10 cellular contexts compared by ENCODE assay signal in the genomic region with DNA sequence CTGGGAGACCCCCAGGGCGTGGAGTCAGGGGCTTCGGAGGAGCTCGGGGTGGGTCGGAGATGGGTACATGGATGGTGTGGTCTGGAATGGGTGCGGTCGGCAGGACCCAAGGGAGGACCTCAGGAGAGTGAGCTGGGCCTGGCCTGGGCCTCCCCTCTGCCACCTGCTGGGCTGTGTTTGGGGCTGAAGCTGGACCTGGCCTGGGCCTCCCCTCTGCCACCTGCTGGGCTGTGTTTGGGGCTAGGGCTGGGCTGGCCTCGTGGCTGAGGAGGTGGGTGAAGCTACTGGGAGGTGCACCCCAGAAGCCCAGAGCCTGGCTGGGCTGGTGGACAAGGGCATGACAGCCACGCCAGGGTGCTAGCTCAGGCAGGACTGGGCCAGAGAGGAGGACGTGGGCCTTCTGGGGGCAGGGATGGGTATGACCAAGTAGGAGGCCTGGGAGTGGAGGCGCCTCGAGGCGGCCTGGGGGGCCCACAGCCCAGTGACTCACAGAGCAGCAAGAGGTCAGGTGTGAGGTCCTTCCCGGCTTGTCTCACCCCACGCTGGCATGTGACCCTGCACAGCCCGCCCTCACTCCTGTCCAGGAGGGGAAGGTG. TPM values are rescaled to one million over a fixed set of nuclear protein-coding genes. Genes with fewer than 3 reads are reported as not detected.
DNase-seq lines count a peak whose midpoint lies in the region; ATAC-seq, FAIRE-seq and TF ChIP-seq lines count a peak whose summit lies in the region.
"Had no signal": no experiment of that assay in that cellular context is flagged by ENCODE, and none has a peak within 500 bp of the region (broad histone marks: within the 10 kb centered on the region; RNA-seq: fewer than 3 reads in every experiment).

No MANE protein-coding gene starts in this region.

- H3K4me1 ChIP-seq in GM23248 (ENCODE audit: insufficient read depth) (peaks cover 25% of the 10 kb centered on the region; the same call in 1 of the 2 replicates), kidney (ENCODE audit: control insufficient read depth in 1 of 2, insufficient read depth in 1 of 2, low read depth in 1 of 2, low read length in 2 of 2) (peaks cover 0 to 37% of the 10 kb centered on the region in 2 donors)

- H3K36me3 ChIP-seq in GM23248 (ENCODE audit: low read depth): no peaks in the 10 kb centered on the region
- H3K36me3 ChIP-seq in kidney (ENCODE audit: control insufficient read depth in 1 of 2, insufficient read depth in 2 of 2, low read length in 2 of 2): no peaks in the 10 kb centered on the region
- H3K36me3 ChIP-seq: ovary had no signal

- peak overlapping the region; percentile 89 for H3K27ac ChIP-seq in 22Rv1
- peak overlapping the region; percentile 31 for H3K27ac ChIP-seq in GM23248
- H3K27ac ChIP-seq in kidney (ENCODE audit: low read depth in 2 of 2, low read length in 2 of 2): peak overlapping the region in 1 of 2 donors; percentile 43
- H3K27ac ChIP-seq: KMS-11, ovary had no signal

- H3K9me3 ChIP-seq in GM23248 (ENCODE audit: low read depth): no peaks in the 10 kb centered on the region
- H3K9me3 ChIP-seq in kidney (ENCODE audit: control insufficient read depth in 1 of 2, low read length in 2 of 2): no peaks in the 10 kb centered on the region
- H3K9me3 ChIP-seq: ovary had no signal

- H2AFZ ChIP-seq in GM23248: no peak overlapping the region

- TF ChIP-seq CTCF in 22Rv1 (IDR thresholded peaks at IDR 0.05) (peak; percentile 62), WTC11 (IDR thresholded peaks at IDR 0.05) (no peak), kidney (IDR thresholded peaks at IDR 0.05; ENCODE audit: borderline replicate concordance, extremely low read depth, insufficient read depth) (peak; percentile 68)

- in situ Hi-C loops in GM23248 (cut with MboI): no loop called here

- no peaks in the 10 kb centered on the region for H3K36me3 Mint-ChIP-seq in WTC11

- H3K79me2 ChIP-seq in GM23248 (ENCODE audit: insufficient read depth): no peaks in the 10 kb centered on the region

- peaks cover 15% of the 10 kb centered on the region for H3K4me1 Mint-ChIP-seq in WTC11

- no peaks in the 10 kb centered on the region for H3K9me2 ChIP-seq in GM23248 (ENCODE audit: insufficient read depth)

- intact Hi-C loops in kidney (cut with DNase I): no loop called here

- H3K27me3 Mint-ChIP-seq in WTC11 (ENCODE audit: low read depth): peaks cover 73% of the 10 kb centered on the region

- H3K4me3 Mint-ChIP-seq in WTC11: no peak overlapping the region

- no peak overlapping the region for H3K27ac Mint-ChIP-seq in WTC11

- FAIRE-seq in kidney (lab: Jason Lieb, UNC): no peak

- CTCF ChIA-PET in WTC11 (lab: Charles Lee): interaction anchor here (0.6 to 4.0 kb wide), 8 partner anchors 11 to 81 kb away, joined by 3 to 40 read pairs (median 6); a partner anchor contains a TSS

- H3K9ac ChIP-seq in GM23248: no peak overlapping the region
- H3K9ac ChIP-seq in kidney (ENCODE audit: low read length in 2 of 2): no peak overlapping the region
- H3K9ac ChIP-seq: KMS-11 had no signal

- H3F3A ChIP-seq in GM23248 (ENCODE audit: insufficient read depth): no peaks in the 10 kb centered on the region

- WGBS in GM23248 (ENCODE audit: low coverage in 1 of 2, low lambda C conversion rate in 2 of 2, missing lambda C conversion rate in 2 of 2), 2 experiments: 54 to 63% methylated on average over 15 of the region's 15 CpGs

- DNase-seq in GM23248 (peak; percentile 80), WTC11 (ENCODE audit: low spot score) (no peak), kidney (no peak), cortex of kidney (lab: John Stamatoyannopoulos, UW) (no peak), COLO829 (ENCODE audit: low spot score) (no peak), NCI-H2171 (lab: John Stamatoyannopoulos, UW) (no peak), ecto neural progenitor cell (ENCODE audit: low spot score) (no peak)

- POLR2A ChIA-PET in WTC11 (lab: Charles Lee): no interaction called here

- H3K9me3 Mint-ChIP-seq in WTC11: no peaks in the 10 kb centered on the region

- no peaks in the 10 kb centered on the region for H4K20me1 ChIP-seq in GM23248 (ENCODE audit: insufficient read depth)

- no peaks in the 10 kb centered on the region for H3K27me3 ChIP-seq in GM23248 (replicated peaks; ENCODE audit: insufficient read depth)

- H3K4me3 ChIP-seq in GM23248: no peak overlapping the region
- no peak overlapping the region for H3K4me3 ChIP-seq in kidney (ENCODE audit: low read length in 2 of 2)
- H3K4me3 ChIP-seq: ovary had no signal

- no peak for ATAC-seq in WTC11

- no peak overlapping the region for H3K4me2 ChIP-seq in GM23248 (ENCODE audit: unreplicated experiment)
- H3K4me2 ChIP-seq: KMS-11 had no signal

TF ChIP-seq in WTC11, 78 proteins besides CTCF, POLR2A, EP300 and RAD21:
- TF ChIP-seq, protein P1, sequence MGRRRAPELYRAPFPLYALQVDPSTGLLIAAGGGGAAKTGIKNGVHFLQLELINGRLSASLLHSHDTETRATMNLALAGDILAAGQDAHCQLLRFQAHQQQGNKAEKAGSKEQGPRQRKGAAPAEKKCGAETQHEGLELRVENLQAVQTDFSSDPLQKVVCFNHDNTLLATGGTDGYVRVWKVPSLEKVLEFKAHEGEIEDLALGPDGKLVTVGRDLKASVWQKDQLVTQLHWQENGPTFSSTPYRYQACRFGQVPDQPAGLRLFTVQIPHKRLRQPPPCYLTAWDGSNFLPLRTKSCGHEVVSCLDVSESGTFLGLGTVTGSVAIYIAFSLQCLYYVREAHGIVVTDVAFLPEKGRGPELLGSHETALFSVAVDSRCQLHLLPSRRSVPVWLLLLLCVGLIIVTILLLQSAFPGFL (CRISPR knock-in tag; IDR thresholded peaks at IDR 0.05; ENCODE audit: borderline replicate concordance): no peak
- 0 out of 2 replicates have a peak, but pooled peaks have one; percentile 18 for TF ChIP-seq GABPB1 (CRISPR knock-in tag; IDR thresholded peaks at IDR 0.05)

RNA-seq across cellular contexts. Expression of a gene that starts 14.5 kb away (rescaled TPM):
- 40.9 and 68.3 TPM in 2 replicates for total RNA-seq in GM23248 (2014; rRNA removed; shearing (Covaris generic))
- 8.0 and 8.2 TPM in 2 replicates for polyA plus RNA-seq in GM23248 (2016; fragmentation: Nextera tagmentation; extraction: Ambion mirVana)
- 1.7 to 2.7 TPM (median 2.3 TPM) in 3 replicates for total RNA-seq in WTC11 (2021)
- total RNA-seq in kidney: 21.4 TPM
- 13.3 TPM for polyA plus RNA-seq in kidney (ENCODE audit: insufficient read depth, low read depth, low replicate concordance)

RNA-seq across cellular contexts. Expression of a gene that starts 20.9 kb away (rescaled TPM):
- total RNA-seq in GM23248 (2014; rRNA removed; shearing (Covaris generic)): 66.4 and 67.3 TPM in 2 replicates
- polyA plus RNA-seq in GM23248 (2016; fragmentation: Nextera tagmentation; extraction: Ambion mirVana) (64.0 and 65.0 TPM in 2 replicates), kidney (ENCODE audit: insufficient read depth, low read depth, low replicate concordance) (42.4 TPM)
- total RNA-seq in WTC11 (2021) (149 to 182 TPM (median 150 TPM) in 3 replicates), kidney (65.5 TPM)

RNA-seq across cellular contexts. Expression of a gene that starts 22.2 kb away (rescaled TPM):
- total RNA-seq in GM23248 (2014; rRNA removed; shearing (Covaris generic)): 19.2 and 23.3 TPM in 2 replicates
- polyA plus RNA-seq in GM23248 (2016; fragmentation: Nextera tagmentation; extraction: Ambion mirVana) (4.7 and 5.5 TPM in 2 replicates), kidney (ENCODE audit: insufficient read depth, low read depth, low replicate concordance) (6.9 TPM)
- total RNA-seq in WTC11 (2021) (46.2 to 66.9 TPM (median 47.2 TPM) in 3 replicates), kidney (11.5 TPM)

RNA-seq across cellular contexts. Expression of a gene that starts 28.1 kb away (rescaled TPM):
- 1.4 and 2.1 TPM in 2 replicates for total RNA-seq in GM23248 (2014; rRNA removed; shearing (Covaris generic))
- polyA plus RNA-seq in GM23248 (2016; fragmentation: Nextera tagmentation; extraction: Ambion mirVana): 1.7 and 2.5 TPM in 2 replicates
- total RNA-seq in WTC11 (2021): 2.9 to 3.4 TPM (median 3.0 TPM) in 3 replicates
- total RNA-seq in kidney: 14.3 TPM
- not detected for polyA plus RNA-seq in kidney (ENCODE audit: insufficient read depth, low read depth, low replicate concordance)

RNA-seq across cellular contexts. Expression of a gene that starts 43.7 kb away (rescaled TPM):
- not detected in 2 replicates for total RNA-seq in GM23248 (2014; rRNA removed; shearing (Covaris generic))
- polyA plus RNA-seq in GM23248 (2016; fragmentation: Nextera tagmentation; extraction: Ambion mirVana): 0.45 and 0.61 TPM in 2 replicates
- total RNA-seq in WTC11 (2021): not detected in 3 replicates
- total RNA-seq in kidney: 0.25 TPM
- polyA plus RNA-seq in kidney (ENCODE audit: insufficient read depth, low read depth, low replicate concordance): 0.86 TPM
